In the genomic region with DNA sequence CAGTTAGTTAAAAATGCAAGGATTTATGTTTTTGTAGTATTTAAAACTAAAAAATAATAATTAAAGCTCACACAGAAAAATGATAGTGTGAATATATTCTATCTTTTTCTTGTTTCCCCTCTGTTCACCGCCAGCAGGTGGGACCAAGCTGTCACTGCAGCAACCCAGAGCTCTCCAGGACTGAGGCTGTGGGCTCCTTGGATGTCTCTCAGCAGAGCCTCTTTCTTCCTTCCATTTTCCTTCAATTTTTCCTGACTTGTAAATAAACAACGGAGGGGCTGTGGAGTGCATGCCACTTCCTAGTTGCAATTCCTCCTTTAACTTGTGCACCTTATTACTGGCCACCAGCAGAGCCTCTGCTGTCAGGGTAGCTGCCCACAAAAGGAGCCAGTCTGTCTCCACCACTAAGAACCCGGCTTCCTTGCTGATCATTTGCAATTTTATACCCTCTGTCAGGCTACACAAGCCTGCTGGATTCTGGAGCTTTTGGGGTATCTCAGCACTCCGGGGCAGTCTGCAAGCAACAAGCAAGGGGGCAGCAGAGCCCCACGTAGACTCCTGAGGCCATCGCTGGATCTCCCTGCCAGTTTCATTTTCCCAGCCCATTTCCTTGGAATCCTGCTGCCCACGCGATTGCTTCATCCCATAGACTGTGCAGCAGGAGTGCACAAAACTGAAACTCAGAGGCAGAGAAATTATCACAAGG, we compare ENCODE assay signal across 8 cellular contexts.
A peak's percentile ranks its signal among the peaks of the same experiment; 100 is the strongest.
DNase-seq lines count a peak whose midpoint lies in the region; ATAC-seq and TF ChIP-seq lines count a peak whose summit lies in the region.

No MANE protein-coding gene starts in this region.

- DNase-seq in H7 (peak; percentile 18), PC-3 (peak; percentile 49), fibroblast of lung (ENCODE audit: low read depth in 2 of 2) (peak; percentile 66 to 88)

- H2AFZ ChIP-seq in PC-3 (ENCODE audit: low read length): peak overlapping the region; percentile 86
- H2AFZ ChIP-seq in fibroblast of lung (ENCODE audit: low read length): peak overlapping the region; percentile 79
- peak overlapping the region; percentile 12 for H2AFZ ChIP-seq in neuron (ENCODE audit: low read depth, low read length)

- no peaks in the 10 kb centered on the region for H3K9me2 ChIP-seq in PC-3 (replicated peaks; ENCODE audit: low read length)

- H3K36me3 ChIP-seq in H7 (replicated peaks; ENCODE audit: control insufficient read depth, insufficient read depth, low read length) (no peaks in the 10 kb centered on the region), PC-3 (ENCODE audit: low read depth, low read length) (no peaks in the 10 kb centered on the region), fibroblast of lung (ENCODE audit: control insufficient read depth, insufficient read depth, low read length) (no peaks in the 10 kb centered on the region), neuron (ENCODE audit: insufficient read depth, low read length) (no peaks in the 10 kb centered on the region)

- no peak overlapping the region for H3K27ac ChIP-seq in PC-3 (ENCODE audit: low read length)
- no peak overlapping the region for H3K27ac ChIP-seq in fibroblast of lung (ENCODE audit: insufficient read depth, low read length)

- no peaks in the 10 kb centered on the region for H3K27me3 ChIP-seq in H7 (ENCODE audit: control insufficient read depth, insufficient read depth, low read length)
- no peaks in the 10 kb centered on the region for H3K27me3 ChIP-seq in PC-3 (ENCODE audit: low read length)
- H3K27me3 ChIP-seq in fibroblast of lung (ENCODE audit: control insufficient read depth, insufficient read depth, low read length): no peaks in the 10 kb centered on the region
- no peaks in the 10 kb centered on the region for H3K27me3 ChIP-seq in neuron (ENCODE audit: insufficient read depth, low read length)

- H4K20me1 ChIP-seq in PC-3 (ENCODE audit: low read length) (no peaks in the 10 kb centered on the region), fibroblast of lung (ENCODE audit: control insufficient read depth, extremely low read depth, insufficient read depth, low read length) (no peaks in the 10 kb centered on the region)

- TF ChIP-seq CTCF in PC-3 (conservative IDR thresholded peaks at IDR 0.05; ENCODE audit: low read depth, low read length) (peak; percentile 56), fibroblast of lung (conservative IDR thresholded peaks at IDR 0.05 in 1 of 2, IDR thresholded peaks at IDR 0.05 in 1 of 2; ENCODE audit: low read depth in 1 of 2, low read length in 2 of 2) (peak; percentile 62 to 76)

- no peaks in the 10 kb centered on the region for H3F3A ChIP-seq in PC-3 (ENCODE audit: low read length, unreplicated experiment)

- ATAC-seq in PC-3 (peak; percentile 86), HG03135 (IDR thresholded peaks at IDR 0.05; ENCODE audit: unreplicated experiment) (no peak), HG03139 (IDR thresholded peaks at IDR 0.05; ENCODE audit: unreplicated experiment) (no peak), HG02840 (IDR thresholded peaks at IDR 0.05; ENCODE audit: low FRiP score, unreplicated experiment) (no peak), GM21576 (IDR thresholded peaks at IDR 0.05; ENCODE audit: unreplicated experiment) (no peak)

- H3K4me1 ChIP-seq in PC-3 (ENCODE audit: insufficient read depth, low read length): no peaks in the 10 kb centered on the region
- no peaks in the 10 kb centered on the region for H3K4me1 ChIP-seq in fibroblast of lung (ENCODE audit: control insufficient read depth, extremely low read depth, insufficient read depth, low read length)
- H3K4me1 ChIP-seq in neuron (ENCODE audit: insufficient read depth, low read length): no peaks in the 10 kb centered on the region

- intact Hi-C loops in PC-3 (cut with micrococcal nuclease): no loop called here

- no peaks in the 10 kb centered on the region for H3K9me3 ChIP-seq in PC-3 (ENCODE audit: low read length)
- H3K9me3 ChIP-seq in fibroblast of lung (ENCODE audit: control insufficient read depth, insufficient read depth, low read depth, low read length): no peaks in the 10 kb centered on the region
- H3K9me3 ChIP-seq in neuron (ENCODE audit: low read length): no peaks in the 10 kb centered on the region

- no peak overlapping the region for H3K4me3 ChIP-seq in H7 (ENCODE audit: insufficient read depth, low read depth, low read length)
- peak overlapping the region; percentile 67 for H3K4me3 ChIP-seq in PC-3 (ENCODE audit: low read length)
- peak overlapping the region; percentile 12 to 64 (median 40) for H3K4me3 ChIP-seq in fibroblast of lung (replicated peaks in 1 of 4; ENCODE audit: control extremely low read depth in 1 of 4, insufficient read depth in 1 of 4, low read depth in 3 of 4, low read length in 4 of 4)
- peak overlapping the region; percentile 11 for H3K4me3 ChIP-seq in neuron (ENCODE audit: low read length)

- CTCF ChIA-PET in PC-3 (lab: Charles Lee): interaction anchor here (0.6 to 0.7 kb wide), 2 partner anchors 225 to 830 kb away, joined by 3 to 4 read pairs; no protein-coding TSS in a partner anchor

- POLR2A ChIA-PET in PC-3 (lab: Charles Lee; ENCODE audit: unreplicated experiment): interaction anchor here (0.5 kb wide), 1 partner anchor 33 kb away, joined by 3 read pairs; no protein-coding TSS in a partner anchor

- H3K79me2 ChIP-seq in PC-3 (ENCODE audit: low read length) (no peaks in the 10 kb centered on the region), fibroblast of lung (ENCODE audit: control insufficient read depth, insufficient read depth, low read length) (no peaks in the 10 kb centered on the region)

- peak overlapping the region; percentile 84 for H3K4me2 ChIP-seq in PC-3 (ENCODE audit: low read length)
- peak overlapping the region; percentile 20 for H3K4me2 ChIP-seq in fibroblast of lung (ENCODE audit: extremely low read depth, insufficient read depth, low read length)

- BruUV-seq in PC-3 (replicated peaks; lab: Mats Ljungman, UMichigan): no TSS peak

- H3K9ac ChIP-seq in PC-3 (ENCODE audit: low read length) (no peak overlapping the region), fibroblast of lung (ENCODE audit: insufficient read depth, low read length) (no peak overlapping the region)

Comparison
In these comparisons a context has a peak if more than half of its experiments do, and no peak if none do; other contexts are left out.
1. DNase-seq: peak in every context shown above with its lines; median percentile 77 in fibroblast of lung; 49 in PC-3; 18 in H7.
2. H2AFZ ChIP-seq: peak in every context shown above with its lines; median percentile 86 in PC-3; 79 in fibroblast of lung; 12 in neuron.